In genomic region chr4:22062676-22063075, GRCh38 we compare ENCODE assay signal across 8 cellular contexts.
"Had no signal": no experiment of that assay in that cellular context is flagged by ENCODE, and none has a peak within 500 bp of the region (broad histone marks: within the 10 kb centered on the region; RNA-seq: fewer than 3 reads in every experiment).

No MANE protein-coding gene starts in this region.

- H3K4me1 Mint-ChIP-seq: GM23338, H9 had no signal

- H3K27ac ChIP-seq: GM23248 had no signal

- H3K4me3 ChIP-seq: GM23248, GM23338, HAP-1 had no signal

- H3K27ac Mint-ChIP-seq: GM23338, H9, HFFc6 had no signal

- DNase-seq: GM23248, GOT3, H7, H9, HCEC 1CT, HFFc6 had no signal

- H3K4me3 Mint-ChIP-seq: GM23338, H9, HFFc6 had no signal
